Comparison of ENCODE assay signal across 24 cellular contexts in genomic region chr3:70556056-70556455, GRCh38.
"Had no signal": no experiment of that assay in that cellular context is flagged by ENCODE, and none has a peak within 500 bp of the region (broad histone marks: within the 10 kb centered on the region; RNA-seq: fewer than 3 reads in every experiment).

No MANE protein-coding gene starts in this region.

- ATAC-seq: activated CD8-positive, alpha-beta T cell treated with anti-CD3 and anti-CD28 coated beads for 36 hours; activated T-helper 17 cell treated with anti-CD3 and anti-CD28 coated beads, Interleukin-2, amount 50 U/mL, for 72 hours; mucosa of descending colon; naive thymus-derived CD4-positive, alpha-beta T cell had no signal

- H3K4me1 Mint-ChIP-seq: activated CD4-positive, alpha-beta T cell treated with anti-CD3 and anti-CD28 coated beads, Interleukin-2, amount 10 ng/mL, durations not matched to agents 24 days and 14 days had no signal

- H3K27ac ChIP-seq: esophagus squamous epithelium, sigmoid colon, tibial nerve had no signal

- H3K27me3 ChIP-seq: esophagus squamous epithelium, sigmoid colon, tibial nerve had no signal

- H3K27me3 Mint-ChIP-seq: activated naive CD8-positive, alpha-beta T cell treated with anti-CD3 and anti-CD28 coated beads, Interleukin-2, amount 10 ng/mL, durations not matched to agents 7 days and 5 days; activated T-helper 17 cell treated with anti-CD3 and anti-CD28 coated beads, Interleukin-2, amount 50 U/mL, for 72 hours; dendritic cell treated with granulocyte-macrophage colony-stimulating factor and Interleukin-4, amounts not matched to agents 40 ng/mL and 50 ng/mL, for 4 days had no signal

- H3K9me3 Mint-ChIP-seq: activated CD4-positive, alpha-beta T cell treated with anti-CD3 and anti-CD28 coated beads, Interleukin-2, amount 10 ng/mL, durations not matched to agents 24 days and 14 days; activated naive CD8-positive, alpha-beta T cell treated with anti-CD3 and anti-CD28 coated beads, Interleukin-2, amount 10 ng/mL, durations not matched to agents 7 days and 5 days; activated T-helper 17 cell treated with anti-CD3 and anti-CD28 coated beads, Interleukin-2, amount 50 U/mL, for 72 hours; dendritic cell treated with granulocyte-macrophage colony-stimulating factor and Interleukin-4, amounts not matched to agents 40 ng/mL and 50 ng/mL, for 4 days had no signal

- H3K4me3 ChIP-seq: esophagus squamous epithelium, mucosa of descending colon, sigmoid colon, tibial nerve had no signal

- H3K4me3 Mint-ChIP-seq: activated CD4-positive, alpha-beta T cell treated with anti-CD3 and anti-CD28 coated beads, Interleukin-2, amount 10 ng/mL, durations not matched to agents 24 days and 14 days; activated CD8-positive, alpha-beta T cell treated with anti-CD3 and anti-CD28 coated beads for 36 hours; activated naive CD8-positive, alpha-beta T cell treated with anti-CD3 and anti-CD28 coated beads, Interleukin-2, amount 10 ng/mL, durations not matched to agents 7 days and 5 days; activated T-helper 17 cell treated with anti-CD3 and anti-CD28 coated beads, Interleukin-2, amount 50 U/mL, for 72 hours; dendritic cell treated with granulocyte-macrophage colony-stimulating factor and Interleukin-4, amounts not matched to agents 40 ng/mL and 50 ng/mL, for 4 days; naive thymus-derived CD4-positive, alpha-beta T cell had no signal

- H3K9me3 ChIP-seq: esophagus squamous epithelium, mucosa of descending colon, sigmoid colon, tibial nerve had no signal

- H3K36me3 Mint-ChIP-seq: activated naive CD8-positive, alpha-beta T cell treated with anti-CD3 and anti-CD28 coated beads, Interleukin-2, amount 10 ng/mL, durations not matched to agents 7 days and 5 days; naive thymus-derived CD4-positive, alpha-beta T cell had no signal

- H3K36me3 ChIP-seq: esophagus squamous epithelium, sigmoid colon, tibial nerve had no signal

- DNase-seq: activated CD4-positive, alpha-beta T cell treated with anti-CD3 and anti-CD28 coated beads, Interleukin-2, amount 10 ng/mL, durations not matched to agents 24 days and 14 days; activated CD8-positive, alpha-beta T cell treated with anti-CD3 and anti-CD28 coated beads for 36 hours; activated naive CD4-positive, alpha-beta T cell treated with Interleukin-2 at 50 U/mL for 16 hours; activated naive CD8-positive, alpha-beta T cell treated with anti-CD3 and anti-CD28 coated beads, Interleukin-2, amount 10 ng/mL, durations not matched to agents 7 days and 5 days; activated T-cell treated with anti-CD3 and anti-CD28 coated beads, Interleukin-2, amount 50 U/mL, for 1 hour; amygdala; effector CD8-positive, alpha-beta T cell; esophagus squamous epithelium; foreskin melanocyte; glutamatergic neuron; hypothalamus; mesenchymal stem cell; mucosa of descending colon; naive thymus-derived CD4-positive, alpha-beta T cell; posterior cingulate gyrus; sigmoid colon; stimulated activated CD8-positive, alpha-beta memory T cell treated with anti-CD3 and anti-CD28 coated beads, Interleukin-4, amount 100 ng/mL, for 48 hours; stimulated activated naive CD4-positive, alpha-beta T cell; substantia nigra; T-helper 1 cell; T-helper 9 cell had no signal

- H3K4me1 ChIP-seq: esophagus squamous epithelium, sigmoid colon, tibial nerve had no signal

- H3K27ac Mint-ChIP-seq: activated CD4-positive, alpha-beta T cell treated with anti-CD3 and anti-CD28 coated beads, Interleukin-2, amount 10 ng/mL, durations not matched to agents 24 days and 14 days; activated CD8-positive, alpha-beta T cell treated with anti-CD3 and anti-CD28 coated beads for 36 hours; activated naive CD8-positive, alpha-beta T cell treated with anti-CD3 and anti-CD28 coated beads, Interleukin-2, amount 10 ng/mL, durations not matched to agents 7 days and 5 days; activated T-helper 17 cell treated with anti-CD3 and anti-CD28 coated beads, Interleukin-2, amount 50 U/mL, for 72 hours; dendritic cell treated with granulocyte-macrophage colony-stimulating factor and Interleukin-4, amounts not matched to agents 40 ng/mL and 50 ng/mL, for 4 days; naive thymus-derived CD4-positive, alpha-beta T cell had no signal
